Comparison of ENCODE assay signal across 12 cellular contexts in genomic region chr6:131635384-131636340, GRCh38. TPM values are rescaled to one million over a fixed set of nuclear protein-coding genes. Genes with fewer than 3 reads are reported as not detected.
DNase-seq lines count a peak whose midpoint lies in the region; ATAC-seq lines count a peak whose summit lies in the region.
"Had no signal": no experiment of that assay in that cellular context is flagged by ENCODE, and none has a peak within 500 bp of the region (broad histone marks: within the 10 kb centered on the region; RNA-seq: fewer than 3 reads in every experiment).

No MANE protein-coding gene starts in this region.

- peak; percentile 87 for ATAC-seq in GM18858 (IDR thresholded peaks at IDR 0.05; ENCODE audit: unreplicated experiment)
- ATAC-seq in GM21825 (IDR thresholded peaks at IDR 0.05; ENCODE audit: unreplicated experiment): peak; percentile 86
- peak; percentile 85 for ATAC-seq in HG03442 (IDR thresholded peaks at IDR 0.05; ENCODE audit: unreplicated experiment)

- peak; percentile 52 for DNase-seq in left kidney (ENCODE audit: low read depth, low spot score)
- DNase-seq in NCI-H1105 treated with DMSO at 0.1 percent for 48 hours (lab: John Stamatoyannopoulos, UW): no peak
- DNase-seq in mucosa of gallbladder (ENCODE audit: low spot score): no peak
- DNase-seq in T-helper 1 cell: no peak
- no peak for DNase-seq in OCI-M1 (lab: John Stamatoyannopoulos, UW)
- DNase-seq: Calu3, GM23248, NCI-H1048, tibial artery had no signal

RNA-seq across cellular contexts. Expression of gene ENPP3, which starts 1.4 kb away (rescaled TPM):
- 1.6 TPM for total RNA-seq in mucosa of gallbladder
- total RNA-seq: Calu3, GM23248 had no signal

RNA-seq across cellular contexts. Expression of gene MED23, which starts 7.6 kb away (rescaled TPM):
- total RNA-seq in mucosa of gallbladder: 30.6 TPM
